In the genomic region with DNA sequence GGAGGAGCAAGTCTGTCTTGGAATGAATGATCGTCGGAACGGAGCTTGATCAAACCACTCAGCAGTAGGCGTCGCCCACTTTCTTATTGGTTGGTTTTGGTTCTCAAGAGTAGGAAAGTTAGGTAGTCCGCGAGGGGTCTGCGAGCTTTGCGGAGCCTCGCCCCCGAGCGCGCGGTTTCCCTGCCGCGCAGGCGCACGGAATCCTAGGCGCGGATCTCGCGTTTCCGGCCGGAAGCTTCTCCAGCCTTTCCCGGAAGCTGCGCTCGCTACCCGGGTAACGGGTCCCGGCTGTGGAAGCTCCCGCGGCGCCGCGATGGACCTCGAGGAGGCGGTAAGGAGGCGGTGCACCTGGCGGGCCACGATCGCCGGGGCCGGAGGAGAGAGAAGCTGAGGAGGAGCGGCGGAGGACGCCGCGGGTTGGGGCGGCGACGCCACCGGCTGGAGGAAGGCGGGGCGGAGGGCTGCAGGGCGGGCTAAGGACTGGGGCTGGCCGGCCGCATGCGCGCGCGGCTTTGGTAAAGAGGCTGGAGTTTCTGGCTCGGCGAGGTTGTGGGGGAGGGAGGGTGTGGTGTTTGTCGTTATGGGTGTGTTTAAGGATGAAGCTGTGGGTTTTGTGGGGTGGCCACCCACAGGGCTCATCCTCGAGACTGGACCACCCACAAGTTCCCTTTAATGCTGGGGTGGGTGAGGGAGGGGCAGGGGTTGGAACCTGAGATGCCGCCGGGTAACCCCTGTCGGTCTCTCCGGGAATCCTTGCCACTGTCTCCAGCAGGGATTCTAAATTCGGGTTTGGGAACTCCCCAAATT, we compare ENCODE assay signal across 1 cellular context.
A peak's percentile ranks its signal among the peaks of the same experiment; 100 is the strongest.
TF ChIP-seq lines count a peak whose summit lies in the region.

A gene (plus strand): TSS at position 246 of the 807 bp plus-strand sequence. CDS start 68 bp downstream, at position 314.

TF ChIP-seq in K562, 482 proteins besides CTCF, POLR2A, EP300 and RAD21 (continued from another document and continues in another):
- TF ChIP-seq POU5F1 (IDR thresholded peaks at IDR 0.05; ENCODE audit: borderline replicate concordance, low read depth, low read length, partially characterized antibody) (no peak), CREM (IDR thresholded peaks at IDR 0.05; ENCODE audit: low read depth) (peak; percentile 37), ZNF764 (CRISPR knock-in tag; IDR thresholded peaks at IDR 0.05; ENCODE audit: low read depth) (peak; percentile 89), FOXK1 (CRISPR knock-in tag; IDR thresholded peaks at IDR 0.05; ENCODE audit: borderline replicate concordance) (no peak), ZNF717 (CRISPR knock-in tag; IDR thresholded peaks at IDR 0.05) (no peak), ZFP36 (IDR thresholded peaks at IDR 0.05; ENCODE audit: low read depth, low read length, partially characterized antibody) (peak; percentile 60), DIDO1 (tag; IDR thresholded peaks at IDR 0.05; ENCODE audit: low read depth) (no peak; the same call in 1 of the 2 replicates), PTTG1 (tag; IDR thresholded peaks at IDR 0.05; ENCODE audit: low read depth) (no peak), SRSF9 (IDR thresholded peaks at IDR 0.05; ENCODE audit: borderline replicate concordance, low read depth, low read length) (no peak), ZBED1 (IDR thresholded peaks at IDR 0.05) (no peak), BRD4 (IDR thresholded peaks at IDR 0.05) (no peak; the same call in 1 of the 2 replicates), ASH1L (IDR thresholded peaks at IDR 0.05; ENCODE audit: borderline replicate concordance, low read depth, partially characterized antibody) (no peak), HCFC1 (IDR thresholded peaks at IDR 0.05; ENCODE audit: low read depth, low read length) (peak; percentile 60), ETV6 (IDR thresholded peaks at IDR 0.05; ENCODE audit: borderline replicate concordance in 1 of 2, low read depth in 2 of 2, low read length in 1 of 2) (peak; percentile 95 to 98), ETV6 (CRISPR knock-in tag; IDR thresholded peaks at IDR 0.05; ENCODE audit: borderline replicate concordance) (no peak), ZNF431 (CRISPR knock-in tag; IDR thresholded peaks at IDR 0.05) (peak; percentile 49; the same call in 1 of the 2 replicates), ZFP30 (CRISPR knock-in tag; IDR thresholded peaks at IDR 0.05; ENCODE audit: borderline replicate concordance) (no peak), CREB1 (IDR thresholded peaks at IDR 0.05) (peak; percentile 18; the same call in 1 of the 2 replicates), CREB1 (CRISPR knock-in tag; IDR thresholded peaks at IDR 0.05) (peak; percentile 74), PCBP2 (IDR thresholded peaks at IDR 0.05; ENCODE audit: low read depth, low read length, poor library complexity, severe bottlenecking) (no peak), HMG20B (CRISPR knock-in tag; IDR thresholded peaks at IDR 0.05) (no peak), ZNF134 (CRISPR knock-in tag; conservative IDR thresholded peaks at IDR 0.05) (no peak), SETDB1 (IDR thresholded peaks at IDR 0.05; ENCODE audit: low read length) (no peak), ATF1 (CRISPR knock-in tag; IDR thresholded peaks at IDR 0.05) (no peak), ATF1 (tag; IDR thresholded peaks at IDR 0.05) (peak; percentile 80), ZNF780A (CRISPR knock-in tag; IDR thresholded peaks at IDR 0.05) (no peak), MCM3 (IDR thresholded peaks at IDR 0.05) (no peak), KLF10 (CRISPR knock-in tag; IDR thresholded peaks at IDR 0.05) (no peak), ZNF217 (CRISPR knock-in tag; IDR thresholded peaks at IDR 0.05) (no peak), PHF21A (IDR thresholded peaks at IDR 0.05; ENCODE audit: borderline replicate concordance, low read depth) (0 out of 2 replicates have a peak, but pooled peaks have one; percentile 11), STAG1 (CRISPR knock-in tag; IDR thresholded peaks at IDR 0.05; ENCODE audit: borderline replicate concordance) (no peak), PTRF (tag; IDR thresholded peaks at IDR 0.05) (no peak), SREBF2 (CRISPR knock-in tag; IDR thresholded peaks at IDR 0.05) (no peak), ZNF224 (CRISPR knock-in tag; IDR thresholded peaks at IDR 0.05) (no peak), ZNF165 (CRISPR knock-in tag; IDR thresholded peaks at IDR 0.05; ENCODE audit: borderline replicate concordance) (no peak), FOXK2 (conservative IDR thresholded peaks at IDR 0.05 in 1 of 2, IDR thresholded peaks at IDR 0.05 in 1 of 2; ENCODE audit: low read depth in 2 of 2) (peak in 1 of 2 experiments; percentile 49; a peak in 1 of 4 replicates), CC2D1A (IDR thresholded peaks at IDR 0.05) (peak; percentile 56; the same call in 1 of the 2 replicates), ETV5 (CRISPR knock-in tag; IDR thresholded peaks at IDR 0.05; ENCODE audit: low read depth) (peak; percentile 95), U2AF1 (optimal IDR thresholded peaks at IDR 0.05; ENCODE audit: low read depth, low read length) (no peak), STAT5A (IDR thresholded peaks at IDR 0.05; ENCODE audit: borderline replicate concordance, low read length) (no peak), ESRRA (IDR thresholded peaks at IDR 0.05; ENCODE audit: borderline replicate concordance, low read depth) (no peak; the same call in 1 of the 2 replicates)
- TF ChIP-seq, protein P1, sequence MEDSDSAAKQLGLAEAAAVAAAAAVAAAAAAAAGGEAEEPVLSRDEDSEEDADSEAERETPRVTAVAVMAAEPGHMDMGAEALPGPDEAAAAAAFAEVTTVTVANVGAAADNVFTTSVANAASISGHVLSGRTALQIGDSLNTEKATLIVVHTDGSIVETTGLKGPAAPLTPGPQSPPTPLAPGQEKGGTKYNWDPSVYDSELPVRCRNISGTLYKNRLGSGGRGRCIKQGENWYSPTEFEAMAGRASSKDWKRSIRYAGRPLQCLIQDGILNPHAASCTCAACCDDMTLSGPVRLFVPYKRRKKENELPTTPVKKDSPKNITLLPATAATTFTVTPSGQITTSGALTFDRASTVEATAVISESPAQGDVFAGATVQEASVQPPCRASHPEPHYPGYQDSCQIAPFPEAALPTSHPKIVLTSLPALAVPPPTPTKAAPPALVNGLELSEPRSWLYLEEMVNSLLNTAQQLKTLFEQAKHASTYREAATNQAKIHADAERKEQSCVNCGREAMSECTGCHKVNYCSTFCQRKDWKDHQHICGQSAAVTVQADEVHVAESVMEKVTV (CRISPR knock-in tag; IDR thresholded peaks at IDR 0.05) = no peak; the same call in 1 of the 2 replicates
- TF ChIP-seq, protein P2, sequence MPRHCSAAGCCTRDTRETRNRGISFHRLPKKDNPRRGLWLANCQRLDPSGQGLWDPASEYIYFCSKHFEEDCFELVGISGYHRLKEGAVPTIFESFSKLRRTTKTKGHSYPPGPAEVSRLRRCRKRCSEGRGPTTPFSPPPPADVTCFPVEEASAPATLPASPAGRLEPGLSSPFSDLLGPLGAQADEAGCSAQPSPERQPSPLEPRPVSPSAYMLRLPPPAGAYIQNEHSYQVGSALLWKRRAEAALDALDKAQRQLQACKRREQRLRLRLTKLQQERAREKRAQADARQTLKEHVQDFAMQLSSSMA (CRISPR knock-in tag; IDR thresholded peaks at IDR 0.05) = no peak
- TF ChIP-seq, protein P3, sequence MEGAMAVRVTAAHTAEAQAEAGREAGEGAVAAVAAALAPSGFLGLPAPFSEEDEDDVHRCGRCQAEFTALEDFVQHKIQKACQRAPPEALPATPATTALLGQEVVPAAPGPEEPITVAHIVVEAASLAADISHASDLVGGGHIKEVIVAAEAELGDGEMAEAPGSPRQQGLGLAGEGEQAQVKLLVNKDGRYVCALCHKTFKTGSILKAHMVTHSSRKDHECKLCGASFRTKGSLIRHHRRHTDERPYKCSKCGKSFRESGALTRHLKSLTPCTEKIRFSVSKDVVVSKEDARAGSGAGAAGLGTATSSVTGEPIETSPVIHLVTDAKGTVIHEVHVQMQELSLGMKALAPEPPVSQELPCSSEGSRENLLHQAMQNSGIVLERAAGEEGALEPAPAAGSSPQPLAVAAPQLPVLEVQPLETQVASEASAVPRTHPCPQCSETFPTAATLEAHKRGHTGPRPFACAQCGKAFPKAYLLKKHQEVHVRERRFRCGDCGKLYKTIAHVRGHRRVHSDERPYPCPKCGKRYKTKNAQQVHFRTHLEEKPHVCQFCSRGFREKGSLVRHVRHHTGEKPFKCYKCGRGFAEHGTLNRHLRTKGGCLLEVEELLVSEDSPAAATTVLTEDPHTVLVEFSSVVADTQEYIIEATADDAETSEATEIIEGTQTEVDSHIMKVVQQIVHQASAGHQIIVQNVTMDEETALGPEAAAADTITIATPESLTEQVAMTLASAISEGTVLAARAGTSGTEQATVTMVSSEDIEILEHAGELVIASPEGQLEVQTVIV (CRISPR knock-in tag; IDR thresholded peaks at IDR 0.05; ENCODE audit: borderline replicate concordance) = no peak
- TF ChIP-seq, protein P4, sequence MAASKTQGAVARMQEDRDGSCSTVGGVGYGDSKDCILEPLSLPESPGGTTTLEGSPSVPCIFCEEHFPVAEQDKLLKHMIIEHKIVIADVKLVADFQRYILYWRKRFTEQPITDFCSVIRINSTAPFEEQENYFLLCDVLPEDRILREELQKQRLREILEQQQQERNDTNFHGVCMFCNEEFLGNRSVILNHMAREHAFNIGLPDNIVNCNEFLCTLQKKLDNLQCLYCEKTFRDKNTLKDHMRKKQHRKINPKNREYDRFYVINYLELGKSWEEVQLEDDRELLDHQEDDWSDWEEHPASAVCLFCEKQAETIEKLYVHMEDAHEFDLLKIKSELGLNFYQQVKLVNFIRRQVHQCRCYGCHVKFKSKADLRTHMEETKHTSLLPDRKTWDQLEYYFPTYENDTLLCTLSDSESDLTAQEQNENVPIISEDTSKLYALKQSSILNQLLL (CRISPR knock-in tag; IDR thresholded peaks at IDR 0.05; ENCODE audit: borderline replicate concordance) = no peak
- TF ChIP-seq, protein P5, sequence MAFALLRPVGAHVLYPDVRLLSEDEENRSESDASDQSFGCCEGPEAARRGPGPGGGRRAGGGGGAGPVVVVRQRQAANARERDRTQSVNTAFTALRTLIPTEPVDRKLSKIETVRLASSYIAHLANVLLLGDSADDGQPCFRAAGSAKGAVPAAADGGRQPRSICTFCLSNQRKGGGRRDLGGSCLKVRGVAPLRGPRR (CRISPR knock-in tag; IDR thresholded peaks at IDR 0.05) = no peak
- TF ChIP-seq, protein P6, sequence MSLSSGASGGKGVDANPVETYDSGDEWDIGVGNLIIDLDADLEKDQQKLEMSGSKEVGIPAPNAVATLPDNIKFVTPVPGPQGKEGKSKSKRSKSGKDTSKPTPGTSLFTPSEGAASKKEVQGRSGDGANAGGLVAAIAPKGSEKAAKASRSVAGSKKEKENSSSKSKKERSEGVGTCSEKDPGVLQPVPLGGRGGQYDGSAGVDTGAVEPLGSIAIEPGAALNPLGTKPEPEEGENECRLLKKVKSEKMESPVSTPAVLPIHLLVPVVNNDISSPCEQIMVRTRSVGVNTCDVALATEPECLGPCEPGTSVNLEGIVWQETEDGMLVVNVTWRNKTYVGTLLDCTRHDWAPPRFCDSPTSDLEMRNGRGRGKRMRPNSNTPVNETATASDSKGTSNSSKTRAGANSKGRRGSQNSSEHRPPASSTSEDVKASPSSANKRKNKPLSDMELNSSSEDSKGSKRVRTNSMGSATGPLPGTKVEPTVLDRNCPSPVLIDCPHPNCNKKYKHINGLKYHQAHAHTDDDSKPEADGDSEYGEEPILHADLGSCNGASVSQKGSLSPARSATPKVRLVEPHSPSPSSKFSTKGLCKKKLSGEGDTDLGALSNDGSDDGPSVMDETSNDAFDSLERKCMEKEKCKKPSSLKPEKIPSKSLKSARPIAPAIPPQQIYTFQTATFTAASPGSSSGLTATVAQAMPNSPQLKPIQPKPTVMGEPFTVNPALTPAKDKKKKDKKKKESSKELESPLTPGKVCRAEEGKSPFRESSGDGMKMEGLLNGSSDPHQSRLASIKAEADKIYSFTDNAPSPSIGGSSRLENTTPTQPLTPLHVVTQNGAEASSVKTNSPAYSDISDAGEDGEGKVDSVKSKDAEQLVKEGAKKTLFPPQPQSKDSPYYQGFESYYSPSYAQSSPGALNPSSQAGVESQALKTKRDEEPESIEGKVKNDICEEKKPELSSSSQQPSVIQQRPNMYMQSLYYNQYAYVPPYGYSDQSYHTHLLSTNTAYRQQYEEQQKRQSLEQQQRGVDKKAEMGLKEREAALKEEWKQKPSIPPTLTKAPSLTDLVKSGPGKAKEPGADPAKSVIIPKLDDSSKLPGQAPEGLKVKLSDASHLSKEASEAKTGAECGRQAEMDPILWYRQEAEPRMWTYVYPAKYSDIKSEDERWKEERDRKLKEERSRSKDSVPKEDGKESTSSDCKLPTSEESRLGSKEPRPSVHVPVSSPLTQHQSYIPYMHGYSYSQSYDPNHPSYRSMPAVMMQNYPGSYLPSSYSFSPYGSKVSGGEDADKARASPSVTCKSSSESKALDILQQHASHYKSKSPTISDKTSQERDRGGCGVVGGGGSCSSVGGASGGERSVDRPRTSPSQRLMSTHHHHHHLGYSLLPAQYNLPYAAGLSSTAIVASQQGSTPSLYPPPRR (CRISPR knock-in tag; IDR thresholded peaks at IDR 0.05; ENCODE audit: borderline replicate concordance) = 0 out of 2 replicates have a peak, but pooled peaks have one; percentile 25
- TF ChIP-seq, protein P7, sequence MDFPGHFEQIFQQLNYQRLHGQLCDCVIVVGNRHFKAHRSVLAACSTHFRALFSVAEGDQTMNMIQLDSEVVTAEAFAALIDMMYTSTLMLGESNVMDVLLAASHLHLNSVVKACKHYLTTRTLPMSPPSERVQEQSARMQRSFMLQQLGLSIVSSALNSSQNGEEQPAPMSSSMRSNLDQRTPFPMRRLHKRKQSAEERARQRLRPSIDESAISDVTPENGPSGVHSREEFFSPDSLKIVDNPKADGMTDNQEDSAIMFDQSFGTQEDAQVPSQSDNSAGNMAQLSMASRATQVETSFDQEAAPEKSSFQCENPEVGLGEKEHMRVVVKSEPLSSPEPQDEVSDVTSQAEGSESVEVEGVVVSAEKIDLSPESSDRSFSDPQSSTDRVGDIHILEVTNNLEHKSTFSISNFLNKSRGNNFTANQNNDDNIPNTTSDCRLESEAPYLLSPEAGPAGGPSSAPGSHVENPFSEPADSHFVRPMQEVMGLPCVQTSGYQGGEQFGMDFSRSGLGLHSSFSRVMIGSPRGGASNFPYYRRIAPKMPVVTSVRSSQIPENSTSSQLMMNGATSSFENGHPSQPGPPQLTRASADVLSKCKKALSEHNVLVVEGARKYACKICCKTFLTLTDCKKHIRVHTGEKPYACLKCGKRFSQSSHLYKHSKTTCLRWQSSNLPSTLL (IDR thresholded peaks at IDR 0.05) = no peak
- TF ChIP-seq, protein P8, sequence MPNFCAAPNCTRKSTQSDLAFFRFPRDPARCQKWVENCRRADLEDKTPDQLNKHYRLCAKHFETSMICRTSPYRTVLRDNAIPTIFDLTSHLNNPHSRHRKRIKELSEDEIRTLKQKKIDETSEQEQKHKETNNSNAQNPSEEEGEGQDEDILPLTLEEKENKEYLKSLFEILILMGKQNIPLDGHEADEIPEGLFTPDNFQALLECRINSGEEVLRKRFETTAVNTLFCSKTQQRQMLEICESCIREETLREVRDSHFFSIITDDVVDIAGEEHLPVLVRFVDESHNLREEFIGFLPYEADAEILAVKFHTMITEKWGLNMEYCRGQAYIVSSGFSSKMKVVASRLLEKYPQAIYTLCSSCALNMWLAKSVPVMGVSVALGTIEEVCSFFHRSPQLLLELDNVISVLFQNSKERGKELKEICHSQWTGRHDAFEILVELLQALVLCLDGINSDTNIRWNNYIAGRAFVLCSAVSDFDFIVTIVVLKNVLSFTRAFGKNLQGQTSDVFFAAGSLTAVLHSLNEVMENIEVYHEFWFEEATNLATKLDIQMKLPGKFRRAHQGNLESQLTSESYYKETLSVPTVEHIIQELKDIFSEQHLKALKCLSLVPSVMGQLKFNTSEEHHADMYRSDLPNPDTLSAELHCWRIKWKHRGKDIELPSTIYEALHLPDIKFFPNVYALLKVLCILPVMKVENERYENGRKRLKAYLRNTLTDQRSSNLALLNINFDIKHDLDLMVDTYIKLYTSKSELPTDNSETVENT (CRISPR knock-in tag; IDR thresholded peaks at IDR 0.05) = peak; percentile 75; the same call in 1 of the 2 replicates
